8 cellular contexts compared by ENCODE assay signal in genomic region chr16:28277537-28278388, GRCh38. TPM values are rescaled to one million over a fixed set of nuclear protein-coding genes. Genes with fewer than 3 reads are reported as not detected.
DNase-seq lines count a peak whose midpoint lies in the region; ATAC-seq, FAIRE-seq and TF ChIP-seq lines count a peak whose summit lies in the region.

No MANE protein-coding gene starts in this region.

- DNase-seq in D721Med (ENCODE audit: insufficient read length, low spot score): peak; percentile 68
- DNase-seq in HT1080 (ENCODE audit: low read depth): peak; percentile 67
- DNase-seq in NOMO-1 treated with dmso at 0.1 percent for 144 hours (lab: John Stamatoyannopoulos, UW; ENCODE audit: unreplicated experiment): peak; percentile 60
- DNase-seq in activated CD8-positive, alpha-beta memory T cell treated with anti-CD3 and anti-CD28 coated beads, Interleukin-2, amount 50 U/mL, for 24 hours (ENCODE audit: extremely low read depth): peak; percentile 58
- DNase-seq in endothelial cell (ENCODE audit: low spot score): peak; percentile 88
- DNase-seq in midbrain (lab: John Stamatoyannopoulos, UW): peak; percentile 79
- DNase-seq in stimulated activated CD8-positive, alpha-beta memory T cell treated with anti-CD3 and anti-CD28 coated beads, Interleukin-15, amount 100 ng/mL, for 24 hours (ENCODE audit: low read depth): peak; percentile 75

- peaks cover 4% of the 10 kb centered on the region for H3K27me3 Mint-ChIP-seq in endothelial cell (ENCODE audit: unreplicated experiment)

- peaks cover 15% of the 10 kb centered on the region for H3K4me1 Mint-ChIP-seq in endothelial cell (ENCODE audit: unreplicated experiment)

- no peak for FAIRE-seq in D721Med (lab: Jason Lieb, UNC)

- no peak for ATAC-seq in HG03135 (IDR thresholded peaks at IDR 0.05; ENCODE audit: unreplicated experiment)

- H3K36me3 Mint-ChIP-seq in endothelial cell (ENCODE audit: low read depth, unreplicated experiment): no peaks in the 10 kb centered on the region

- H3K27ac Mint-ChIP-seq in endothelial cell (ENCODE audit: unreplicated experiment): no peak overlapping the region

- H3K4me3 Mint-ChIP-seq in endothelial cell (ENCODE audit: unreplicated experiment): peak overlapping the region; percentile 9

- TF ChIP-seq CTCF in D721Med (IDR thresholded peaks at IDR 0.05; ENCODE audit: insufficient read depth, missing control alignments) (peak; percentile 92), endothelial cell (IDR thresholded peaks at IDR 0.05; ENCODE audit: unreplicated experiment) (peak; percentile 100)

- H3K9me3 Mint-ChIP-seq in endothelial cell (ENCODE audit: unreplicated experiment): no peaks in the 10 kb centered on the region

RNA-seq across cellular contexts. Expression of gene SBK1, which starts 14.6 kb away (rescaled TPM):
- total RNA-seq in HT1080 (2014; rRNA removed; shearing (Covaris generic)): 0.02 and 0.10 TPM in 2 replicates
- 0.06 and 0.12 TPM in 2 replicates for polyA plus RNA-seq in HT1080 (2015; cell fraction: cytosol; rRNA removed)
- 0.14 TPM in 1 of 2 replicates, not detected in the other for polyA plus RNA-seq in HT1080 (2015; cell fraction: nucleus; rRNA removed)
- 22.9 TPM for total RNA-seq in endothelial cell (ENCODE audit: unreplicated experiment)

Comparison
In these comparisons a context has a peak if more than half of its experiments do, and no peak if none do; other contexts are left out.
1. RNA of gene SBK1, which starts 14.6 kb away (total RNA-seq): 22.9 TPM in endothelial cell (single experiment); 0.02 to 0.10 TPM in HT1080; every median in the first group is over 10 times any median in the second.
2. Peak in every context shown above with its lines, with median percentiles within 50 percentile points of each other: DNase-seq.